8 cellular contexts compared by ENCODE assay signal in genomic region chr16:9091867-9092281, GRCh38. TPM values are rescaled to one million over a fixed set of nuclear protein-coding genes. Genes with fewer than 3 reads are reported as not detected.
A peak's percentile ranks its signal among the peaks of the same experiment; 100 is the strongest.
DNase-seq lines count a peak whose midpoint lies in the region; ATAC-seq and TF ChIP-seq lines count a peak whose summit lies in the region.

No MANE protein-coding gene starts in this region.

- peak; percentile 11 for ATAC-seq in GM19372 (IDR thresholded peaks at IDR 0.05; ENCODE audit: low read depth, unreplicated experiment)
- peak; percentile 7 for ATAC-seq in HG03442 (IDR thresholded peaks at IDR 0.05; ENCODE audit: unreplicated experiment)

- H3K27me3 ChIP-seq in BLaER1 = no peaks in the 10 kb centered on the region
- H3K27me3 ChIP-seq in effector memory CD4-positive, alpha-beta T cell (replicated peaks; ENCODE audit: control insufficient read depth, insufficient read depth, low read length, poor library complexity, severe bottlenecking) = no peaks in the 10 kb centered on the region
- H3K27me3 ChIP-seq in muscle layer of colon (ENCODE audit: control insufficient read depth in 1 of 2, insufficient read depth in 2 of 2, low read length in 2 of 2) = no peaks in the 10 kb centered on the region
- no peaks in the 10 kb centered on the region for H3K27me3 ChIP-seq in thyroid gland

- peak; percentile 29 for DNase-seq in activated CD4-positive, alpha-beta T cell treated with anti-CD3 and anti-CD28 coated beads for 1 hour
- DNase-seq in effector memory CD4-positive, alpha-beta T cell = peak; percentile 12 to 31 (median 16)
- DNase-seq in thyroid gland (peak; percentile 37 to 44), iPS-NIHi7 (ENCODE audit: extremely low spot score) (no peak)

- peaks cover 29% of the 10 kb centered on the region for H3K36me3 ChIP-seq in BLaER1
- peaks cover 11% of the 10 kb centered on the region for H3K36me3 ChIP-seq in effector memory CD4-positive, alpha-beta T cell (ENCODE audit: control insufficient read depth, insufficient read depth, low read length)
- no peaks in the 10 kb centered on the region for H3K36me3 ChIP-seq in muscle layer of colon (ENCODE audit: insufficient read depth, low read length)
- peaks cover 0 to 8% of the 10 kb centered on the region in 2 donors for H3K36me3 ChIP-seq in thyroid gland

- no peak for TF ChIP-seq POLR2A in thyroid gland (IDR thresholded peaks at IDR 0.05)

- 0% methylated on average over 11 of the region's 51 CpGs; no CpG with 5 or more reads in 1 of the 2 donors for WGBS in thyroid gland, 2 donors

- H3K4me3 ChIP-seq in BLaER1 (peak overlapping the region; percentile 99), muscle layer of colon (ENCODE audit: low read depth in 1 of 2, low read length in 2 of 2) (peak overlapping the region; percentile 91 to 96), thyroid gland (replicated peaks in 1 of 3) (peak overlapping the region; percentile 94 to 100 (median 99))
- H3K4me3 ChIP-seq in effector memory CD4-positive, alpha-beta T cell (ENCODE audit: insufficient read depth, low read depth, low read length, poor library complexity, severe bottlenecking) = peak overlapping the region; percentile 92

- peak overlapping the region; percentile 90 for H3K4me2 ChIP-seq in BLaER1

- intact Hi-C loops in thyroid gland (cut with DNase I) = no loop called here

- peak overlapping the region; percentile 99 for H3K27ac ChIP-seq in BLaER1
- peak overlapping the region; percentile 92 for H3K27ac ChIP-seq in effector memory CD4-positive, alpha-beta T cell (ENCODE audit: insufficient read depth, low read length, poor library complexity, severe bottlenecking)
- peak overlapping the region; percentile 98 for H3K27ac ChIP-seq in muscle layer of colon (ENCODE audit: low read depth, low read length)
- peak overlapping the region; percentile 99 for H3K27ac ChIP-seq in thyroid gland

- peak overlapping the region; percentile 99 for H3K9ac ChIP-seq in BLaER1
- peak overlapping the region; percentile 44 for H3K9ac ChIP-seq in muscle layer of colon (ENCODE audit: low read length)

- peaks cover 52% of the 10 kb centered on the region for H4K20me1 ChIP-seq in BLaER1

- H3K4me1 ChIP-seq in BLaER1 = peaks cover 63% of the 10 kb centered on the region
- peaks cover 31% of the 10 kb centered on the region for H3K4me1 ChIP-seq in effector memory CD4-positive, alpha-beta T cell (ENCODE audit: control insufficient read depth, insufficient read depth, low read length, poor library complexity, severe bottlenecking)
- H3K4me1 ChIP-seq in muscle layer of colon (ENCODE audit: insufficient read depth, low read length) = peaks cover 30% of the 10 kb centered on the region
- peaks cover 38 to 41% of the 10 kb centered on the region in 2 donors for H3K4me1 ChIP-seq in thyroid gland

- H3K9me3 ChIP-seq in BLaER1 (no peaks in the 10 kb centered on the region), muscle layer of colon (ENCODE audit: low read length) (no peaks in the 10 kb centered on the region), thyroid gland (no peaks in the 10 kb centered on the region)
- H3K9me3 ChIP-seq in effector memory CD4-positive, alpha-beta T cell (ENCODE audit: control insufficient read depth, low read length) = no peaks in the 10 kb centered on the region

- TF ChIP-seq CTCF in thyroid gland (IDR thresholded peaks at IDR 0.05) = no peak

RNA-seq across cellular contexts. Expression of gene HAPSTR1, which starts 0.4 kb away (rescaled TPM):
- total RNA-seq in thyroid gland = 100 to 1,000 TPM in 1 of 4 donors, 10 to 100 TPM in 3; 59.0 to 107 (median 68.7) TPM
